1 cellular context compared by ENCODE assay signal in genomic region chr17:41784207-41784744, GRCh38.
TF ChIP-seq lines count a peak whose summit lies in the region.

No MANE protein-coding gene starts in this region.

TF ChIP-seq in GM23338, 12 proteins besides CTCF, POLR2A, EP300 and RAD21 (continued from another document):
- no peak for TF ChIP-seq ETS1 (IDR thresholded peaks at IDR 0.05)
- TF ChIP-seq CREB1 (CRISPR knock-in tag; IDR thresholded peaks at IDR 0.05; ENCODE audit: low read depth): no peak
- no peak for TF ChIP-seq JUNB (IDR thresholded peaks at IDR 0.05; ENCODE audit: unreplicated experiment)
- no peak for TF ChIP-seq REST (IDR thresholded peaks at IDR 0.05; ENCODE audit: unreplicated experiment)
- TF ChIP-seq EZH2 (IDR thresholded peaks at IDR 0.05; ENCODE audit: low read depth, unreplicated experiment): no peak
- no peak for TF ChIP-seq STAT1 (IDR thresholded peaks at IDR 0.05; ENCODE audit: unreplicated experiment)
- TF ChIP-seq EZH2phosphoT487 (IDR thresholded peaks at IDR 0.05; ENCODE audit: unreplicated experiment): no peak
